In the genomic region with DNA sequence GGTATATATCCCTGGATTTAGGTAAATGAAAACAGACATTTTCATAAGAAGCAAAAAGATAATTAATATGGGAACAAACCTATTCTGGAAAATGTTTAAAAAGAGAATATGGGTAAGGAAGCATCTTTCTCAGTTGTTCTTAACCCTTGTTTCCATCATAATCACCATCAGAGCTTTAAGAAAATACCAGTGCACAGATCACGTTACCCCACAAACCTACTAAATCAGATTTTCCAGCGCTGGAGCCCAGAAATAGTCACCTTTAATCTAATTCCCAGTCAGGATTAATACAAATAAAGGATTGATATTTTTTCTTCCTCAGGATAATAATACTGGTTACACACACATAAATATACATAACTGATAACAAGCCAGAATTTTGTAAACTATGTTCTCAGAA, we compare ENCODE assay signal across 10 cellular contexts. TPM values are rescaled to one million over a fixed set of nuclear protein-coding genes. Genes with fewer than 3 reads are reported as not detected.
DNase-seq lines count a peak whose midpoint lies in the region; ATAC-seq and TF ChIP-seq lines count a peak whose summit lies in the region.
"Had no signal": no experiment of that assay in that cellular context is flagged by ENCODE, and none has a peak within 500 bp of the region (broad histone marks: within the 10 kb centered on the region; RNA-seq: fewer than 3 reads in every experiment).

No MANE protein-coding gene starts in this region.

- intact Hi-C loops in CD8-positive, alpha-beta T cell (cut with DNase I, micrococcal nuclease) = loop anchor here (2.0 to 5.0 kb wide), 4 partner anchors 15 to 526 kb away; partner anchors contain the start of gene NEK7 (in 1 of the 2)

- no peak for DNase-seq in CD8-positive, alpha-beta T cell
- DNase-seq in Ammon's horn (ENCODE audit: low spot score) (no peak), NCI-H774 (lab: John Stamatoyannopoulos, UW) (no peak)
- DNase-seq in stimulated activated CD4-positive, alpha-beta T cell treated with anti-CD3 and anti-CD28 coated beads, Interleukin-2, amount 100 ng/mL, for 48 hours = no peak
- DNase-seq: NCI-H1105 had no signal

- peaks cover 5% of the 10 kb centered on the region for H3K36me3 ChIP-seq in CD8-positive, alpha-beta T cell (ENCODE audit: insufficient read depth, low read length)
- peaks cover 8% of the 10 kb centered on the region for H3K36me3 ChIP-seq in KOPT-K1 (ENCODE audit: insufficient read depth, low read length)

- H3K36me3 Mint-ChIP-seq in CD8-positive, alpha-beta T cell = peaks cover 37% of the 10 kb centered on the region
- peaks cover 81% of the 10 kb centered on the region for H3K36me3 Mint-ChIP-seq in activated T-helper 17 cell treated with anti-CD3 and anti-CD28 coated beads, Interleukin-2, amount 50 U/mL, for 72 hours (ENCODE audit: low read depth)
- no peaks in the 10 kb centered on the region for H3K36me3 Mint-ChIP-seq in nephron (ENCODE audit: low read depth)

- peak overlapping the region; percentile 93 for H3K27ac Mint-ChIP-seq in CD8-positive, alpha-beta T cell
- H3K27ac Mint-ChIP-seq in activated T-helper 17 cell treated with anti-CD3 and anti-CD28 coated beads, Interleukin-2, amount 50 U/mL, for 72 hours = peak overlapping the region; percentile 95
- peak overlapping the region in 2 of 3 experiments; percentile 94 to 98 for H3K27ac Mint-ChIP-seq in nephron

- POLR2A ChIA-PET in CD8-positive, alpha-beta T cell (lab: Charles Lee) = interaction anchor here (2.5 to 5.7 kb wide), 4 partner anchors 18 to 61 kb away, joined by 11 to 68 read pairs (median 47); partner anchors contain the start of gene PTPRC

- CTCF ChIA-PET in CD8-positive, alpha-beta T cell (lab: Charles Lee) = interaction anchor here (1.0 to 10.6 kb wide), 3 partner anchors 61 to 164 kb away, joined by 3 to 84 read pairs (median 5); no protein-coding TSS in a partner anchor

- H3K9me3 ChIP-seq in CD8-positive, alpha-beta T cell (ENCODE audit: low read length) = no peaks in the 10 kb centered on the region
- H3K9me3 ChIP-seq in KOPT-K1 (ENCODE audit: insufficient read depth, low read length, poor library complexity, severe bottlenecking) = no peaks in the 10 kb centered on the region

- H3K27me3 Mint-ChIP-seq in CD8-positive, alpha-beta T cell (ENCODE audit: low read depth) = no peaks in the 10 kb centered on the region
- H3K27me3 Mint-ChIP-seq in activated T-helper 17 cell treated with anti-CD3 and anti-CD28 coated beads, Interleukin-2, amount 50 U/mL, for 72 hours = no peaks in the 10 kb centered on the region
- H3K27me3 Mint-ChIP-seq in nephron (ENCODE audit: low read depth) = no peaks in the 10 kb centered on the region

- no peak for TF ChIP-seq CTCF in CD8-positive, alpha-beta T cell (IDR thresholded peaks at IDR 0.05)
- no peak for TF ChIP-seq CTCF in nephron (IDR thresholded peaks at IDR 0.05; ENCODE audit: unreplicated experiment in 3 of 3)

- H3K4me3 ChIP-seq in CD8-positive, alpha-beta T cell (ENCODE audit: low read depth, low read length) = peak overlapping the region; percentile 18

- peaks cover 83% of the 10 kb centered on the region for H3K4me1 Mint-ChIP-seq in CD8-positive, alpha-beta T cell (ENCODE audit: low read depth)
- peaks cover 53% of the 10 kb centered on the region for H3K4me1 Mint-ChIP-seq in activated T-helper 17 cell treated with anti-CD3 and anti-CD28 coated beads, Interleukin-2, amount 50 U/mL, for 72 hours
- H3K4me1 Mint-ChIP-seq in nephron = peaks cover 20% of the 10 kb centered on the region

- no peak for ATAC-seq in CD8-positive, alpha-beta T cell
- ATAC-seq in activated T-helper 17 cell treated with anti-CD3 and anti-CD28 coated beads, Interleukin-2, amount 50 U/mL, for 72 hours (replicated peaks) = no peak
- no peak for ATAC-seq in esophagus mucosa

- peak overlapping the region; percentile 68 for H3K4me3 Mint-ChIP-seq in CD8-positive, alpha-beta T cell
- peak overlapping the region; percentile 80 for H3K4me3 Mint-ChIP-seq in activated T-helper 17 cell treated with anti-CD3 and anti-CD28 coated beads, Interleukin-2, amount 50 U/mL, for 72 hours
- H3K4me3 Mint-ChIP-seq in nephron = no peak overlapping the region

- no peaks in the 10 kb centered on the region for H3K9me3 Mint-ChIP-seq in CD8-positive, alpha-beta T cell
- no peaks in the 10 kb centered on the region for H3K9me3 Mint-ChIP-seq in activated T-helper 17 cell treated with anti-CD3 and anti-CD28 coated beads, Interleukin-2, amount 50 U/mL, for 72 hours
- no peaks in the 10 kb centered on the region for H3K9me3 Mint-ChIP-seq in nephron

- peaks cover 90% of the 10 kb centered on the region for H3K4me1 ChIP-seq in CD8-positive, alpha-beta T cell (ENCODE audit: insufficient read depth, low read length)

- H3K27me3 ChIP-seq in CD8-positive, alpha-beta T cell (ENCODE audit: insufficient read depth, low read length) = no peaks in the 10 kb centered on the region

- peak overlapping the region; percentile 66 for H3K27ac ChIP-seq in CD8-positive, alpha-beta T cell (ENCODE audit: low read depth, low read length)
- peak overlapping the region; percentile 91 for H3K27ac ChIP-seq in KOPT-K1 (ENCODE audit: low read depth, low read length, poor library complexity, severe bottlenecking)

RNA-seq across cellular contexts. Expression of gene PTPRC, which starts 44.6 kb away (rescaled TPM):
- total RNA-seq in CD8-positive, alpha-beta T cell = 100 to 1,000 TPM; 603 to 634 TPM
- 100 to 1,000 TPM; 366 to 421 TPM for total RNA-seq in activated T-helper 17 cell treated with anti-CD3 and anti-CD28 coated beads, Interleukin-2, amount 50 U/mL, for 72 hours
- total RNA-seq in esophagus mucosa = 3.5 TPM
- total RNA-seq: NCI-H460 had no signal

Comparison
In these comparisons a context has a peak if more than half of its experiments do, and no peak if none do; other contexts are left out.
1. H3K4me3 Mint-ChIP-seq: peak in CD8-positive, alpha-beta T cell (single experiment) and activated T-helper 17 cell treated with anti-CD3 and anti-CD28 coated beads, Interleukin-2, amount 50 U/mL, for 72 hours (single experiment); none in nephron (0 of 3).
2. RNA of gene PTPRC, which starts 44.6 kb away (total RNA-seq): 603 to 634 TPM in CD8-positive, alpha-beta T cell and 366 to 421 TPM in activated T-helper 17 cell treated with anti-CD3 and anti-CD28 coated beads, Interleukin-2, amount 50 U/mL, for 72 hours; 3.5 TPM in esophagus mucosa (single experiment); every median in the first group is over 10 times any median in the second.
3. Peak in every context shown above with its lines, with median percentiles within 50 percentile points of each other: H3K27ac Mint-ChIP-seq.